ENCODE assay signal across 13 cellular contexts in genomic region chr4:6493668-6494304, GRCh38. TPM values are rescaled to one million over a fixed set of nuclear protein-coding genes. Genes with fewer than 3 reads are reported as not detected.
DNase-seq lines count a peak whose midpoint lies in the region; ATAC-seq, FAIRE-seq and TF ChIP-seq lines count a peak whose summit lies in the region.
"Had no signal": no experiment of that assay in that cellular context is flagged by ENCODE, and none has a peak within 500 bp of the region (broad histone marks: within the 10 kb centered on the region; RNA-seq: fewer than 3 reads in every experiment).

No MANE protein-coding gene starts in this region.

- intact Hi-C loops in pancreas (cut with DNase I): no loop called here

- FAIRE-seq in pancreas (lab: Jason Lieb, UNC): no peak
- FAIRE-seq: A549 had no signal

- H3K9me3 ChIP-seq in pancreas: no peaks in the 10 kb centered on the region
- H3K9me3 ChIP-seq: A549, heart left ventricle had no signal

- no peak overlapping the region for H3K4me3 ChIP-seq in fibroblast of pulmonary artery (replicated peaks; ENCODE audit: low read depth, low read length)
- no peak overlapping the region for H3K4me3 ChIP-seq in pancreas
- H3K4me3 ChIP-seq: A549, tibial nerve had no signal

- H3K4me1 ChIP-seq in pancreas: no peaks in the 10 kb centered on the region
- H3K4me1 ChIP-seq: A549 had no signal

- TF ChIP-seq CTCF in VCaP (conservative IDR thresholded peaks at IDR 0.05) (no peak), fibroblast of pulmonary artery (IDR thresholded peaks at IDR 0.05; ENCODE audit: low read length, missing control alignments) (no peak), pancreas (IDR thresholded peaks at IDR 0.05) (no peak)

- peaks cover 0 to 5% (median 0%) of the 10 kb centered on the region in 4 donors for H3K27me3 ChIP-seq in pancreas
- H3K27me3 ChIP-seq: tibial nerve had no signal

- ATAC-seq in pancreas: peak; percentile 60 to 83 (median 76)
- ATAC-seq in GM18511 (IDR thresholded peaks at IDR 0.05; ENCODE audit: unreplicated experiment): no peak
- ATAC-seq: activated CD8-positive, alpha-beta memory T cell treated with anti-CD3 and anti-CD28 coated beads, Interleukin-2, amount 10 ng/mL, durations not matched to agents 7 days and 5 days had no signal

- peak overlapping the region; percentile 64 for H3K27ac ChIP-seq in VCaP
- H3K27ac ChIP-seq in pancreas: no peak overlapping the region
- H3K27ac ChIP-seq: A549, heart left ventricle, tibial nerve had no signal

- WGBS in pancreas, 2 donors: 20 to 21% methylated on average over 22 of the region's 22 CpGs

- peak; percentile 4 for DNase-seq in DMS79 treated with DMSO at 0.1 percent for 48 hours (lab: John Stamatoyannopoulos, UW)
- DNase-seq in DMS79 (lab: John Stamatoyannopoulos, UW): no peak
- DNase-seq in fibroblast of pulmonary artery (ENCODE audit: low read depth): peak; percentile 16
- DNase-seq in pancreas: peak in 1 of 6 donors; percentile 18
- no peak for DNase-seq in NCI-H226
- DNase-seq in activated naive CD4-positive, alpha-beta T cell treated with anti-CD3 and anti-CD28 coated beads, Interleukin-2, amount 50 U/mL, for 16 hours: no peak
- DNase-seq: activated CD8-positive, alpha-beta memory T cell treated with anti-CD3 and anti-CD28 coated beads, Interleukin-2, amount 10 ng/mL, durations not matched to agents 7 days and 5 days; heart left ventricle; NCI-H2171 treated with DMSO at 0.1 percent for 48 hours had no signal

- no peaks in the 10 kb centered on the region for H3K36me3 ChIP-seq in pancreas
- H3K36me3 ChIP-seq: heart left ventricle, tibial nerve had no signal

RNA-seq across cellular contexts. Expression of gene PPP2R2C, which starts 21.4 kb away (rescaled TPM):
- 1 to 10 TPM in 1 of 6 donors, under 1 TPM in 5; 0.05 to 1.1 (median 0.54) TPM for total RNA-seq in pancreas
- polyA plus RNA-seq in pancreas: 1 to 10 TPM in 1 of 2 donors, under 1 TPM in 1; 0.42 to 2.0 TPM
- total RNA-seq: activated CD8-positive, alpha-beta memory T cell treated with anti-CD3 and anti-CD28 coated beads, Interleukin-2, amount 10 ng/mL, durations not matched to agents 7 days and 5 days had no signal

Comparison
In these comparisons a context has a peak if more than half of its experiments do, and no peak if none do; other contexts are left out.
1. DNase-seq: peak in DMS79 treated with DMSO at 0.1 percent for 48 hours (single experiment) and fibroblast of pulmonary artery (single experiment); none in DMS79 (single experiment), NCI-H226 (single experiment) and activated naive CD4-positive, alpha-beta T cell treated with anti-CD3 and anti-CD28 coated beads, Interleukin-2, amount 50 U/mL, for 16 hours (single experiment).